ENCODE assay signal across 1 cellular context in the genomic region with DNA sequence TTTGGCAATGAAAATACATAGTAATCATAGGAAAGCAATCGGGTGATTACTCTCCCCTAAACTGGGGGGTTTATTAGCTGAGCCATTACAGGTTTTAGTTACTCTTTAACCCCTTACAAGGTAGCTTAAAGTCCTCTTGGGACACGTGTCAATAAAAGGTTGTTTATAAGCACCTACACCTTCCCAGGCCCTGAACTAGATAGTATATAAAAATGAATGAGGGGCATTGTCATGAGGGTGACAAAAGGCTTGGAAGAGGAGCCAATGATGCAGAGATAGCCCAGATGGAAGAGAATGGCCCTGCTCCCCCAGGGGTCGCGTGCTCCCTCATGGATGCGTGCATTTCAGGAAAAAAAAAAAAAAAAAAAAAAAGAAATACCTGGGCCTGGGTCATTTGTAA.
TF ChIP-seq lines count a peak whose summit lies in the region.

No MANE protein-coding gene starts in this region.

TF ChIP-seq in HepG2, 621 proteins besides CTCF, POLR2A, EP300 and RAD21 (continued from another document and continues in another):
- TF ChIP-seq, protein P1, sequence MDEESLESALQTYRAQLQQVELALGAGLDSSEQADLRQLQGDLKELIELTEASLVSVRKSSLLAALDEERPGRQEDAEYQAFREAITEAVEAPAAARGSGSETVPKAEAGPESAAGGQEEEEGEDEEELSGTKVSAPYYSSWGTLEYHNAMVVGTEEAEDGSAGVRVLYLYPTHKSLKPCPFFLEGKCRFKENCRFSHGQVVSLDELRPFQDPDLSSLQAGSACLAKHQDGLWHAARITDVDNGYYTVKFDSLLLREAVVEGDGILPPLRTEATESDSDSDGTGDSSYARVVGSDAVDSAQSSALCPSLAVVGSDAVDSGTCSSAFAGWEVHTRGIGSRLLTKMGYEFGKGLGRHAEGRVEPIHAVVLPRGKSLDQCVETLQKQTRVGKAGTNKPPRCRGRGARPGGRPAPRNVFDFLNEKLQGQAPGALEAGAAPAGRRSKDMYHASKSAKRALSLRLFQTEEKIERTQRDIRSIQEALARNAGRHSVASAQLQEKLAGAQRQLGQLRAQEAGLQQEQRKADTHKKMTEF (CRISPR knock-in tag; IDR thresholded peaks at IDR 0.05): no peak
- TF ChIP-seq ZNF644 (CRISPR knock-in tag; IDR thresholded peaks at IDR 0.05; ENCODE audit: low read depth): no peak
- no peak for TF ChIP-seq KDM5A (IDR thresholded peaks at IDR 0.05; ENCODE audit: borderline replicate concordance, low read length)
- no peak for TF ChIP-seq SMAD1 (CRISPR knock-in tag; IDR thresholded peaks at IDR 0.05; ENCODE audit: borderline replicate concordance, low read depth)
- TF ChIP-seq BCL6 (CRISPR knock-in tag; IDR thresholded peaks at IDR 0.05): peak; percentile 15; the same call in 1 of the 2 replicates
- TF ChIP-seq STAG1 (CRISPR knock-in tag; IDR thresholded peaks at IDR 0.05): no peak
- TF ChIP-seq FOXP1 (IDR thresholded peaks at IDR 0.05): no peak
- TF ChIP-seq FOXP1 (CRISPR knock-in tag; IDR thresholded peaks at IDR 0.05): peak; percentile 46; the same call in 1 of the 2 replicates
- TF ChIP-seq, protein P2, sequence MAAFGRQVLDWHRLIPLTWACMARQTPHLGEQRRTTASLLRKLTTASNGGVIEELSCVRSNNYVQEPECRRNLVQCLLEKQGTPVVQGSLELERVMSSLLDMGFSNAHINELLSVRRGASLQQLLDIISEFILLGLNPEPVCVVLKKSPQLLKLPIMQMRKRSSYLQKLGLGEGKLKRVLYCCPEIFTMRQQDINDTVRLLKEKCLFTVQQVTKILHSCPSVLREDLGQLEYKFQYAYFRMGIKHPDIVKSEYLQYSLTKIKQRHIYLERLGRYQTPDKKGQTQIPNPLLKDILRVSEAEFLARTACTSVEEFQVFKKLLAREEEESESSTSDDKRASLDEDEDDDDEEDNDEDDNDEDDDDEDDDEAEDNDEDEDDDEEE (CRISPR knock-in tag; IDR thresholded peaks at IDR 0.05): no peak
- peak; percentile 37; the same call in 1 of the 2 replicates for TF ChIP-seq NR2F6 (IDR thresholded peaks at IDR 0.05)
- no peak for TF ChIP-seq NR2F6 (CRISPR knock-in tag; IDR thresholded peaks at IDR 0.05)
- peak; percentile 16; the same call in 1 of the 2 replicates for TF ChIP-seq SAP130 (CRISPR knock-in tag; IDR thresholded peaks at IDR 0.05; ENCODE audit: low read depth)
- TF ChIP-seq ESRRA (CRISPR knock-in tag; IDR thresholded peaks at IDR 0.05; ENCODE audit: low read depth): no peak
- no peak for TF ChIP-seq ZNF780A (CRISPR knock-in tag; IDR thresholded peaks at IDR 0.05)
- TF ChIP-seq SOX6 (IDR thresholded peaks at IDR 0.05): no peak
- peak; percentile 72 for TF ChIP-seq SOX6 (CRISPR knock-in tag; IDR thresholded peaks at IDR 0.05)
- TF ChIP-seq HOXA5 (CRISPR knock-in tag; IDR thresholded peaks at IDR 0.05): no peak
- TF ChIP-seq, protein P3, sequence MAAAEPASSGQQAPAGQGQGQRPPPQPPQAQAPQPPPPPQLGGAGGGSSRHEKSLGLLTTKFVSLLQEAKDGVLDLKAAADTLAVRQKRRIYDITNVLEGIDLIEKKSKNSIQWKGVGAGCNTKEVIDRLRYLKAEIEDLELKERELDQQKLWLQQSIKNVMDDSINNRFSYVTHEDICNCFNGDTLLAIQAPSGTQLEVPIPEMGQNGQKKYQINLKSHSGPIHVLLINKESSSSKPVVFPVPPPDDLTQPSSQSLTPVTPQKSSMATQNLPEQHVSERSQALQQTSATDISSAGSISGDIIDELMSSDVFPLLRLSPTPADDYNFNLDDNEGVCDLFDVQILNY (CRISPR knock-in tag; conservative IDR thresholded peaks at IDR 0.05): no peak
- no peak for TF ChIP-seq ZNF326 (CRISPR knock-in tag; IDR thresholded peaks at IDR 0.05; ENCODE audit: borderline replicate concordance)
- no peak for TF ChIP-seq ZBTB42 (CRISPR knock-in tag; IDR thresholded peaks at IDR 0.05)
- no peak for TF ChIP-seq ZNF432 (CRISPR knock-in tag; IDR thresholded peaks at IDR 0.05; ENCODE audit: borderline replicate concordance)
- TF ChIP-seq MED1 (CRISPR knock-in tag; IDR thresholded peaks at IDR 0.05): no peak
- peak; percentile 60; the same call in 1 of the 2 replicates for TF ChIP-seq ZNF652 (CRISPR knock-in tag; IDR thresholded peaks at IDR 0.05; ENCODE audit: borderline replicate concordance, low read depth)
- TF ChIP-seq TBX2 (CRISPR knock-in tag; IDR thresholded peaks at IDR 0.05; ENCODE audit: borderline replicate concordance): peak; percentile 55; the same call in 1 of the 2 replicates
- TF ChIP-seq, protein P4, sequence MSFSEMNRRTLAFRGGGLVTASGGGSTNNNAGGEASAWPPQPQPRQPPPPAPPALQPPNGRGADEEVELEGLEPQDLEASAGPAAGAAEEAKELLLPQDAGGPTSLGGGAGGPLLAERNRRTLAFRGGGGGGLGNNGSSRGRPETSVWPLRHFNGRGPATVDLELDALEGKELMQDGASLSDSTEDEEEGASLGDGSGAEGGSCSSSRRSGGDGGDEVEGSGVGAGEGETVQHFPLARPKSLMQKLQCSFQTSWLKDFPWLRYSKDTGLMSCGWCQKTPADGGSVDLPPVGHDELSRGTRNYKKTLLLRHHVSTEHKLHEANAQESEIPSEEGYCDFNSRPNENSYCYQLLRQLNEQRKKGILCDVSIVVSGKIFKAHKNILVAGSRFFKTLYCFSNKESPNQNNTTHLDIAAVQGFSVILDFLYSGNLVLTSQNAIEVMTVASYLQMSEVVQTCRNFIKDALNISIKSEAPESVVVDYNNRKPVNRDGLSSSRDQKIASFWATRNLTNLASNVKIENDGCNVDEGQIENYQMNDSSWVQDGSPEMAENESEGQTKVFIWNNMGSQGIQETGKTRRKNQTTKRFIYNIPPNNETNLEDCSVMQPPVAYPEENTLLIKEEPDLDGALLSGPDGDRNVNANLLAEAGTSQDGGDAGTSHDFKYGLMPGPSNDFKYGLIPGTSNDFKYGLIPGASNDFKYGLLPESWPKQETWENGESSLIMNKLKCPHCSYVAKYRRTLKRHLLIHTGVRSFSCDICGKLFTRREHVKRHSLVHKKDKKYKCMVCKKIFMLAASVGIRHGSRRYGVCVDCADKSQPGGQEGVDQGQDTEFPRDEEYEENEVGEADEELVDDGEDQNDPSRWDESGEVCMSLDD (CRISPR knock-in tag; IDR thresholded peaks at IDR 0.05; ENCODE audit: borderline replicate concordance): no peak
- TF ChIP-seq, protein P5, sequence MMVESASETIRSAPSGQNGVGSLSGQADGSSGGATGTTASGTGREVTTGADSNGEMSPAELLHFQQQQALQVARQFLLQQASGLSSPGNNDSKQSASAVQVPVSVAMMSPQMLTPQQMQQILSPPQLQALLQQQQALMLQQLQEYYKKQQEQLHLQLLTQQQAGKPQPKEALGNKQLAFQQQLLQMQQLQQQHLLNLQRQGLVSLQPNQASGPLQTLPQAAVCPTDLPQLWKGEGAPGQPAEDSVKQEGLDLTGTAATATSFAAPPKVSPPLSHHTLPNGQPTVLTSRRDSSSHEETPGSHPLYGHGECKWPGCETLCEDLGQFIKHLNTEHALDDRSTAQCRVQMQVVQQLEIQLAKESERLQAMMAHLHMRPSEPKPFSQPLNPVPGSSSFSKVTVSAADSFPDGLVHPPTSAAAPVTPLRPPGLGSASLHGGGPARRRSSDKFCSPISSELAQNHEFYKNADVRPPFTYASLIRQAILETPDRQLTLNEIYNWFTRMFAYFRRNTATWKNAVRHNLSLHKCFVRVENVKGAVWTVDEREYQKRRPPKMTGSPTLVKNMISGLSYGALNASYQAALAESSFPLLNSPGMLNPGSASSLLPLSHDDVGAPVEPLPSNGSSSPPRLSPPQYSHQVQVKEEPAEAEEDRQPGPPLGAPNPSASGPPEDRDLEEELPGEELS (CRISPR knock-in tag; IDR thresholded peaks at IDR 0.05): peak; percentile 34; the same call in 1 of the 2 replicates
- peak; percentile 42; the same call in 1 of the 2 replicates for TF ChIP-seq SOX5 (CRISPR knock-in tag; IDR thresholded peaks at IDR 0.05; ENCODE audit: borderline replicate concordance)
- no peak for TF ChIP-seq ZSCAN9 (CRISPR knock-in tag; IDR thresholded peaks at IDR 0.05; ENCODE audit: borderline replicate concordance)
- TF ChIP-seq ZNF263 (CRISPR knock-in tag; IDR thresholded peaks at IDR 0.05): peak; percentile 83
- no peak for TF ChIP-seq ZNF737 (CRISPR knock-in tag; IDR thresholded peaks at IDR 0.05; ENCODE audit: borderline replicate concordance)
- TF ChIP-seq RORA (CRISPR knock-in tag; IDR thresholded peaks at IDR 0.05): no peak
- TF ChIP-seq, protein P6, sequence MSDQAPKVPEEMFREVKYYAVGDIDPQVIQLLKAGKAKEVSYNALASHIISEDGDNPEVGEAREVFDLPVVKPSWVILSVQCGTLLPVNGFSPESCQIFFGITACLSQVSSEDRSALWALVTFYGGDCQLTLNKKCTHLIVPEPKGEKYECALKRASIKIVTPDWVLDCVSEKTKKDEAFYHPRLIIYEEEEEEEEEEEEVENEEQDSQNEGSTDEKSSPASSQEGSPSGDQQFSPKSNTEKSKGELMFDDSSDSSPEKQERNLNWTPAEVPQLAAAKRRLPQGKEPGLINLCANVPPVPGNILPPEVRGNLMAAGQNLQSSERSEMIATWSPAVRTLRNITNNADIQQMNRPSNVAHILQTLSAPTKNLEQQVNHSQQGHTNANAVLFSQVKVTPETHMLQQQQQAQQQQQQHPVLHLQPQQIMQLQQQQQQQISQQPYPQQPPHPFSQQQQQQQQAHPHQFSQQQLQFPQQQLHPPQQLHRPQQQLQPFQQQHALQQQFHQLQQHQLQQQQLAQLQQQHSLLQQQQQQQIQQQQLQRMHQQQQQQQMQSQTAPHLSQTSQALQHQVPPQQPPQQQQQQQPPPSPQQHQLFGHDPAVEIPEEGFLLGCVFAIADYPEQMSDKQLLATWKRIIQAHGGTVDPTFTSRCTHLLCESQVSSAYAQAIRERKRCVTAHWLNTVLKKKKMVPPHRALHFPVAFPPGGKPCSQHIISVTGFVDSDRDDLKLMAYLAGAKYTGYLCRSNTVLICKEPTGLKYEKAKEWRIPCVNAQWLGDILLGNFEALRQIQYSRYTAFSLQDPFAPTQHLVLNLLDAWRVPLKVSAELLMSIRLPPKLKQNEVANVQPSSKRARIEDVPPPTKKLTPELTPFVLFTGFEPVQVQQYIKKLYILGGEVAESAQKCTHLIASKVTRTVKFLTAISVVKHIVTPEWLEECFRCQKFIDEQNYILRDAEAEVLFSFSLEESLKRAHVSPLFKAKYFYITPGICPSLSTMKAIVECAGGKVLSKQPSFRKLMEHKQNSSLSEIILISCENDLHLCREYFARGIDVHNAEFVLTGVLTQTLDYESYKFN (CRISPR knock-in tag; conservative IDR thresholded peaks at IDR 0.05): peak; percentile 43; the same call in 1 of the 2 replicates
- TF ChIP-seq CEBPG (CRISPR knock-in tag; IDR thresholded peaks at IDR 0.05): no peak
- TF ChIP-seq, protein P7, sequence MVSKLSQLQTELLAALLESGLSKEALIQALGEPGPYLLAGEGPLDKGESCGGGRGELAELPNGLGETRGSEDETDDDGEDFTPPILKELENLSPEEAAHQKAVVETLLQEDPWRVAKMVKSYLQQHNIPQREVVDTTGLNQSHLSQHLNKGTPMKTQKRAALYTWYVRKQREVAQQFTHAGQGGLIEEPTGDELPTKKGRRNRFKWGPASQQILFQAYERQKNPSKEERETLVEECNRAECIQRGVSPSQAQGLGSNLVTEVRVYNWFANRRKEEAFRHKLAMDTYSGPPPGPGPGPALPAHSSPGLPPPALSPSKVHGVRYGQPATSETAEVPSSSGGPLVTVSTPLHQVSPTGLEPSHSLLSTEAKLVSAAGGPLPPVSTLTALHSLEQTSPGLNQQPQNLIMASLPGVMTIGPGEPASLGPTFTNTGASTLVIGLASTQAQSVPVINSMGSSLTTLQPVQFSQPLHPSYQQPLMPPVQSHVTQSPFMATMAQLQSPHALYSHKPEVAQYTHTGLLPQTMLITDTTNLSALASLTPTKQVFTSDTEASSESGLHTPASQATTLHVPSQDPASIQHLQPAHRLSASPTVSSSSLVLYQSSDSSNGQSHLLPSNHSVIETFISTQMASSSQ (IDR thresholded peaks at IDR 0.05; ENCODE audit: low read depth): peak; percentile 65
- TF ChIP-seq, protein P7 (CRISPR knock-in tag; IDR thresholded peaks at IDR 0.05; ENCODE audit: borderline replicate concordance): no peak
- TF ChIP-seq HNF4A (CRISPR knock-in tag; IDR thresholded peaks at IDR 0.05): peak; percentile 38
- TF ChIP-seq, protein P8, sequence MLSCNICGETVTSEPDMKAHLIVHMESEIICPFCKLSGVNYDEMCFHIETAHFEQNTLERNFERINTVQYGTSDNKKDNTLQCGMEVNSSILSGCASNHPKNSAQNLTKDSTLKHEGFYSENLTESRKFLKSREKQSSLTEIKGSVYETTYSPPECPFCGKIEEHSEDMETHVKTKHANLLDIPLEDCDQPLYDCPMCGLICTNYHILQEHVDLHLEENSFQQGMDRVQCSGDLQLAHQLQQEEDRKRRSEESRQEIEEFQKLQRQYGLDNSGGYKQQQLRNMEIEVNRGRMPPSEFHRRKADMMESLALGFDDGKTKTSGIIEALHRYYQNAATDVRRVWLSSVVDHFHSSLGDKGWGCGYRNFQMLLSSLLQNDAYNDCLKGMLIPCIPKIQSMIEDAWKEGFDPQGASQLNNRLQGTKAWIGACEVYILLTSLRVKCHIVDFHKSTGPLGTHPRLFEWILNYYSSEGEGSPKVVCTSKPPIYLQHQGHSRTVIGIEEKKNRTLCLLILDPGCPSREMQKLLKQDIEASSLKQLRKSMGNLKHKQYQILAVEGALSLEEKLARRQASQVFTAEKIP (CRISPR knock-in tag; IDR thresholded peaks at IDR 0.05; ENCODE audit: borderline replicate concordance): no peak
- TF ChIP-seq, protein P9, sequence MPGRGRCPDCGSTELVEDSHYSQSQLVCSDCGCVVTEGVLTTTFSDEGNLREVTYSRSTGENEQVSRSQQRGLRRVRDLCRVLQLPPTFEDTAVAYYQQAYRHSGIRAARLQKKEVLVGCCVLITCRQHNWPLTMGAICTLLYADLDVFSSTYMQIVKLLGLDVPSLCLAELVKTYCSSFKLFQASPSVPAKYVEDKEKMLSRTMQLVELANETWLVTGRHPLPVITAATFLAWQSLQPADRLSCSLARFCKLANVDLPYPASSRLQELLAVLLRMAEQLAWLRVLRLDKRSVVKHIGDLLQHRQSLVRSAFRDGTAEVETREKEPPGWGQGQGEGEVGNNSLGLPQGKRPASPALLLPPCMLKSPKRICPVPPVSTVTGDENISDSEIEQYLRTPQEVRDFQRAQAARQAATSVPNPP (CRISPR knock-in tag; IDR thresholded peaks at IDR 0.05): no peak
- TF ChIP-seq SOX13 (IDR thresholded peaks at IDR 0.05): no peak
- peak in 1 of 2 experiments; percentile 68; a peak in 2 of 4 replicates for TF ChIP-seq SOX13 (CRISPR knock-in tag; conservative IDR thresholded peaks at IDR 0.05 in 1 of 2, IDR thresholded peaks at IDR 0.05 in 1 of 2)
